Comparison of ENCODE assay signal across 12 cellular contexts in the genomic region with DNA sequence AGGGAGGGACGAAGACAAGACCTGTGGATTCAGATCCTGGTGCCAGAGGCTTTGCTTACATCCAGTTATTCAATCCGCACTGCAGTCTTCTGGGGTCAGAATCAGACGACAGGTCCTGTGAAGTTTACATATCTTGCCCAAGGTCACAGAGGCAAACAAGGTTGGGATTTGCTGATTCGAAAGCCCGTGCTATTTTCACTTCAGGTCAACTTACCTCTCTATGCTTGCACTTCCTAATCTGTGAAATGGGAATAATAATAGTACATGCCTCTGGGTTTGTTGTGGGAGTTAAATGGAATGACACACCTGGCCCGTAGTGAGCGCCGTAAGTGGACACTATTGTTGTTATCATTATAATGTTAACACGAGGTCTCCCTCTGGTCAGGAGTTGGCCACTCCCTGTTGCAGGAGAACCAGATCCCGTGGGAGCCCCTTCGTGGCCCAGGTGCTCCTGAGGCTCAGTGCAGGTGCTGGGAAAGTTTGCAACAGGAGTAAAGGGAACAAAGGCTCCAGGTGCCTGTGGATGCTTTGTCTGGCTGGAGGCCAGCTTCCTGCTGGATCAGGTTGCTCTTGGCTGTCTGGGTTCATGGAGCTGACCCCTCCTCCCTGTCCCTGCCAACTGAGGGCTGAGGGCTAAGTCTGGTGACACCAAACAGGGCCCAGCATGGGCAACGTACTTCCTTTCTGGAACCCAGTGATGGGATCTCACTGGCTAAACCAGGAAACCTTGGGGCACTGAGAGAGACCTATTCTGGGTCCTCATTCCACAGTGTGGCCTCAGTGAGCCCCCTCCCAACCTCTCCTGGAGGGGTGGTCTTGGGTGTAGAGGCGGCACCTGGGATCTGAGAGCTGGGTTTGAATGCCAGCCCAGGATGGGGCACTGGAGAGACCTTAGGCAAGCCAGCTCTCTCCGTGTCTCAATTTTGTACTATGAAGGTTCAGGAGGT. TPM values are rescaled to one million over a fixed set of nuclear protein-coding genes. Genes with fewer than 3 reads are reported as not detected.
DNase-seq lines count a peak whose midpoint lies in the region; ATAC-seq and TF ChIP-seq lines count a peak whose summit lies in the region.
"Had no signal": no experiment of that assay in that cellular context is flagged by ENCODE, and none has a peak within 500 bp of the region (broad histone marks: within the 10 kb centered on the region; RNA-seq: fewer than 3 reads in every experiment).

No MANE protein-coding gene starts in this region.

- H3K27me3 ChIP-seq in colonic mucosa (no peaks in the 10 kb centered on the region), parathyroid adenoma (ENCODE audit: control insufficient read depth, insufficient read depth, low read length) (no peaks in the 10 kb centered on the region)

- DNase-seq in DMS79 (lab: John Stamatoyannopoulos, UW), result peak; percentile 38
- DNase-seq in NCI-H2196 (lab: John Stamatoyannopoulos, UW; ENCODE audit: unreplicated experiment), result peak; percentile 85
- peak; percentile 91 for DNase-seq in colonic mucosa
- no peak for DNase-seq in activated CD8-positive, alpha-beta T cell treated with anti-CD3 and anti-CD28 coated beads, Interleukin-2, amount 10 ng/mL, durations not matched to agents 7 days and 5 days
- DNase-seq in NCI-H524 treated with DMSO at 0.1 percent for 48 hours (lab: John Stamatoyannopoulos, UW), result no peak
- DNase-seq in activated gamma-delta T cell (lab: John Stamatoyannopoulos, UW), result no peak
- no peak for DNase-seq in HuH-7.5 (ENCODE audit: low spot score)
- DNase-seq: activated CD4-positive, alpha-beta T cell treated with anti-CD3 and anti-CD28 coated beads, Interleukin-2, amount 50 U/mL, for 1 hour; CD4-positive, alpha-beta T cell; stimulated activated CD4-positive, alpha-beta T cell treated with anti-CD3 and anti-CD28 coated beads, Interleukin-1b, Interleukin-23, amount 100 ng/mL, for 48 hours had no signal

- POLR2A ChIA-PET in activated CD8-positive, alpha-beta T cell treated with anti-CD3 and anti-CD28 coated beads, Interleukin-2, amount 10 ng/mL, durations not matched to agents 7 days and 5 days (lab: Charles Lee), result no interaction called here

- no peak overlapping the region for H3K4me2 ChIP-seq in parathyroid adenoma (ENCODE audit: low read length)

- TF ChIP-seq CTCF in colonic mucosa (IDR thresholded peaks at IDR 0.05) (no peak), parathyroid adenoma (IDR thresholded peaks at IDR 0.05) (no peak)

- H3K9ac ChIP-seq in colonic mucosa (ENCODE audit: low read depth in 2 of 2, low read length in 2 of 2) (peak overlapping the region in 1 of 2 donors; percentile 81), parathyroid adenoma (no peak overlapping the region)

- H3K4me3 Mint-ChIP-seq in activated CD8-positive, alpha-beta T cell treated with anti-CD3 and anti-CD28 coated beads, Interleukin-2, amount 10 ng/mL, durations not matched to agents 7 days and 5 days, result no peak overlapping the region
- H3K4me3 Mint-ChIP-seq: CD4-positive, alpha-beta T cell had no signal

- no peaks in the 10 kb centered on the region for H3K9me3 ChIP-seq in colonic mucosa
- no peaks in the 10 kb centered on the region for H3K9me3 ChIP-seq in parathyroid adenoma (ENCODE audit: control insufficient read depth, low read length)
- H3K9me3 ChIP-seq: thoracic aorta had no signal

- H3K27me3 Mint-ChIP-seq in activated CD8-positive, alpha-beta T cell treated with anti-CD3 and anti-CD28 coated beads, Interleukin-2, amount 10 ng/mL, durations not matched to agents 7 days and 5 days (ENCODE audit: low read depth), result peaks cover 13% of the 10 kb centered on the region
- H3K27me3 Mint-ChIP-seq: CD4-positive, alpha-beta T cell had no signal

- H3K27ac Mint-ChIP-seq in activated CD8-positive, alpha-beta T cell treated with anti-CD3 and anti-CD28 coated beads, Interleukin-2, amount 10 ng/mL, durations not matched to agents 7 days and 5 days, result no peak overlapping the region
- H3K27ac Mint-ChIP-seq: CD4-positive, alpha-beta T cell had no signal

- H2AFZ ChIP-seq in parathyroid adenoma, result peak overlapping the region; percentile 58

- CTCF ChIA-PET in activated CD8-positive, alpha-beta T cell treated with anti-CD3 and anti-CD28 coated beads, Interleukin-2, amount 10 ng/mL, durations not matched to agents 7 days and 5 days (lab: Charles Lee), result interaction anchor here (1.6 kb wide), 1 partner anchor 18 kb away, joined by 3 read pairs; no protein-coding TSS in a partner anchor

- peaks cover 17% of the 10 kb centered on the region for H3K4me1 Mint-ChIP-seq in activated CD8-positive, alpha-beta T cell treated with anti-CD3 and anti-CD28 coated beads, Interleukin-2, amount 10 ng/mL, durations not matched to agents 7 days and 5 days (ENCODE audit: low read depth)

- H3K36me3 Mint-ChIP-seq in activated CD8-positive, alpha-beta T cell treated with anti-CD3 and anti-CD28 coated beads, Interleukin-2, amount 10 ng/mL, durations not matched to agents 7 days and 5 days (ENCODE audit: low read depth), result no peaks in the 10 kb centered on the region

- no peak overlapping the region for H3K4me3 ChIP-seq in colonic mucosa
- no peak overlapping the region for H3K4me3 ChIP-seq in parathyroid adenoma (ENCODE audit: low read depth, low read length)
- H3K4me3 ChIP-seq: thoracic aorta had no signal

- intact Hi-C loops in colonic mucosa (cut with DNase I), result no loop called here

- H3K36me3 ChIP-seq in colonic mucosa (no peaks in the 10 kb centered on the region), parathyroid adenoma (ENCODE audit: control insufficient read depth, insufficient read depth, low read length) (no peaks in the 10 kb centered on the region)
- H3K36me3 ChIP-seq: thoracic aorta had no signal

- ATAC-seq in activated CD8-positive, alpha-beta T cell treated with anti-CD3 and anti-CD28 coated beads, Interleukin-2, amount 10 ng/mL, durations not matched to agents 7 days and 5 days, result no peak

- H3K9me3 Mint-ChIP-seq in activated CD8-positive, alpha-beta T cell treated with anti-CD3 and anti-CD28 coated beads, Interleukin-2, amount 10 ng/mL, durations not matched to agents 7 days and 5 days (ENCODE audit: insufficient read depth), result no peaks in the 10 kb centered on the region
- H3K9me3 Mint-ChIP-seq: CD4-positive, alpha-beta T cell had no signal

- H3K27ac ChIP-seq in colonic mucosa, result peak overlapping the region; percentile 81
- H3K27ac ChIP-seq in parathyroid adenoma, result peak overlapping the region; percentile 32
- H3K27ac ChIP-seq: thoracic aorta had no signal

- H3K79me2 ChIP-seq in parathyroid adenoma, result no peaks in the 10 kb centered on the region

- H3K4me1 ChIP-seq in colonic mucosa (peaks cover 5% of the 10 kb centered on the region), parathyroid adenoma (peaks cover 18% of the 10 kb centered on the region)

RNA-seq across cellular contexts. Expression of a gene that starts 40.1 kb away (rescaled TPM):
- total RNA-seq in colonic mucosa, result 100 to 1,000 TPM; 102 to 141 TPM
- 10 to 100 TPM in 1 of 2 experiments, 1 to 10 TPM in 1; 8.6 to 11.2 TPM for total RNA-seq in activated CD8-positive, alpha-beta T cell treated with anti-CD3 and anti-CD28 coated beads, Interleukin-2, amount 10 ng/mL, durations not matched to agents 7 days and 5 days

RNA-seq across cellular contexts. Expression of a gene that starts 58.8 kb away (rescaled TPM):
- total RNA-seq in colonic mucosa, result 100 to 1,000 TPM; 201 to 286 TPM
- total RNA-seq in activated CD8-positive, alpha-beta T cell treated with anti-CD3 and anti-CD28 coated beads, Interleukin-2, amount 10 ng/mL, durations not matched to agents 7 days and 5 days, result 100 to 1,000 TPM; 291 to 301 TPM

Comparison
In these comparisons a context has a peak if more than half of its experiments do, and no peak if none do; other contexts are left out.
1. DNase-seq: peak in DMS79 (single experiment), NCI-H2196 (single experiment) and colonic mucosa (single experiment); none in activated CD8-positive, alpha-beta T cell treated with anti-CD3 and anti-CD28 coated beads, Interleukin-2, amount 10 ng/mL, durations not matched to agents 7 days and 5 days (single experiment), NCI-H524 treated with DMSO at 0.1 percent for 48 hours (single experiment), activated gamma-delta T cell (single experiment) and HuH-7.5 (single experiment).
2. RNA of a gene that starts 40.1 kb away (total RNA-seq): 102 to 141 TPM in colonic mucosa; 8.6 to 11.2 TPM in activated CD8-positive, alpha-beta T cell treated with anti-CD3 and anti-CD28 coated beads, Interleukin-2, amount 10 ng/mL, durations not matched to agents 7 days and 5 days; every median in the first group is over 4 times any median in the second.